ENCODE assay signal across 16 cellular contexts in genomic region chr18:13703899-13704298, GRCh38. TPM values are rescaled to one million over a fixed set of nuclear protein-coding genes. Genes with fewer than 3 reads are reported as not detected.
DNase-seq lines count a peak whose midpoint lies in the region; ATAC-seq and TF ChIP-seq lines count a peak whose summit lies in the region.
"Had no signal": no experiment of that assay in that cellular context is flagged by ENCODE, and none has a peak within 500 bp of the region (broad histone marks: within the 10 kb centered on the region; RNA-seq: fewer than 3 reads in every experiment).

No MANE protein-coding gene starts in this region.

- H3K4me3 ChIP-seq in coronary artery: no peak overlapping the region
- no peak overlapping the region for H3K4me3 ChIP-seq in esophagus squamous epithelium
- H3K4me3 ChIP-seq: ascending aorta, pancreas, tibial nerve had no signal

- H3K27ac ChIP-seq in coronary artery (no peak overlapping the region), esophagus squamous epithelium (no peak overlapping the region)
- H3K27ac ChIP-seq: ascending aorta, pancreas, tibial nerve had no signal

- 83 to 95% methylated on average over 1 of the region's 1 CpG for WGBS in esophagus squamous epithelium, 2 donors

- peaks cover 0 to 34% (median 4%) of the 10 kb centered on the region in 3 donors for H3K9me3 ChIP-seq in esophagus squamous epithelium
- H3K9me3 ChIP-seq: pancreas had no signal

- no peak for TF ChIP-seq POLR2A in esophagus squamous epithelium (IDR thresholded peaks at IDR 0.05)

- intact Hi-C loops in esophagus squamous epithelium (cut with DNase I): no loop called here

- TF ChIP-seq CTCF in coronary artery (IDR thresholded peaks at IDR 0.05) (no peak), esophagus squamous epithelium (IDR thresholded peaks at IDR 0.05) (no peak)

- DNase-seq in NCI-H748 (lab: John Stamatoyannopoulos, UW; ENCODE audit: unreplicated experiment): peak; percentile 7
- DNase-seq in NCI-H748 treated with DMSO at 0.1 percent for 48 hours (lab: John Stamatoyannopoulos, UW): no peak
- peak; percentile 57 for DNase-seq in LHCN-M2 (ENCODE audit: low read depth)
- peak; percentile 9 for DNase-seq in cerebellar cortex (ENCODE audit: low spot score)
- peak; percentile 16 for DNase-seq in renal cortical epithelial cell (ENCODE audit: low read depth)
- no peak for DNase-seq in coronary artery (ENCODE audit: low spot score)
- no peak for DNase-seq in esophagus squamous epithelium (lab: John Stamatoyannopoulos, UW)
- DNase-seq: activated gamma-delta T cell; CD4-positive, alpha-beta T cell; NCI-H187; pancreas; stimulated activated naive B cell treated with anti-CD40 and anti-IgM and Interleukin-4, amounts not matched to agents 10 μg/mL and 1 μg/mL and 100 μg/mL, for 72 hours had no signal

- no peaks in the 10 kb centered on the region for H3K27me3 ChIP-seq in esophagus squamous epithelium
- H3K27me3 ChIP-seq: ascending aorta, pancreas, tibial nerve had no signal

- ATAC-seq in GM21447 (IDR thresholded peaks at IDR 0.05; ENCODE audit: unreplicated experiment): no peak
- ATAC-seq: left lobe of liver; pancreas; stimulated activated naive B cell treated with anti-CD40 and anti-IgM and Interleukin-4, amounts not matched to agents 10 μg/mL and 1 μg/mL and 100 μg/mL, for 72 hours had no signal

- H3K4me1 ChIP-seq in esophagus squamous epithelium: no peaks in the 10 kb centered on the region
- H3K4me1 ChIP-seq: ascending aorta, pancreas, tibial nerve had no signal

- no peaks in the 10 kb centered on the region for H3K36me3 ChIP-seq in esophagus squamous epithelium
- H3K36me3 ChIP-seq: ascending aorta, pancreas had no signal

RNA-seq across cellular contexts. Expression of gene FAM210A, which starts 22.5 kb away (rescaled TPM):
- total RNA-seq in LHCN-M2 (2014; rRNA removed) (19.7 and 26.8 TPM in 2 replicates), renal cortical epithelial cell (33.5 and 47.6 TPM in 2 replicates), esophagus squamous epithelium (10 to 100 TPM in 3 of 4 donors, 1 to 10 TPM in 1; 9.7 to 15.8 (median 14.6) TPM)
- polyA plus RNA-seq in LHCN-M2 (2012): 11.9 TPM

RNA-seq across cellular contexts. Expression of gene RNMT, which starts 22.6 kb away (rescaled TPM):
- total RNA-seq in LHCN-M2 (2014; rRNA removed) (19.2 and 20.0 TPM in 2 replicates), renal cortical epithelial cell (47.9 and 48.3 TPM in 2 replicates), esophagus squamous epithelium (10 to 100 TPM in 3 of 4 donors, 1 to 10 TPM in 1; 8.8 to 25.0 (median 14.2) TPM)
- polyA plus RNA-seq in LHCN-M2 (2012): 11.8 TPM

Comparison
In these comparisons a context has a peak if more than half of its experiments do, and no peak if none do; other contexts are left out.
1. DNase-seq: peak in NCI-H748 (single experiment), LHCN-M2 (single experiment), cerebellar cortex (single experiment) and renal cortical epithelial cell (single experiment); none in NCI-H748 treated with DMSO at 0.1 percent for 48 hours (single experiment), coronary artery (single experiment) and esophagus squamous epithelium (single experiment).